8 cellular contexts compared by ENCODE assay signal in the genomic region with DNA sequence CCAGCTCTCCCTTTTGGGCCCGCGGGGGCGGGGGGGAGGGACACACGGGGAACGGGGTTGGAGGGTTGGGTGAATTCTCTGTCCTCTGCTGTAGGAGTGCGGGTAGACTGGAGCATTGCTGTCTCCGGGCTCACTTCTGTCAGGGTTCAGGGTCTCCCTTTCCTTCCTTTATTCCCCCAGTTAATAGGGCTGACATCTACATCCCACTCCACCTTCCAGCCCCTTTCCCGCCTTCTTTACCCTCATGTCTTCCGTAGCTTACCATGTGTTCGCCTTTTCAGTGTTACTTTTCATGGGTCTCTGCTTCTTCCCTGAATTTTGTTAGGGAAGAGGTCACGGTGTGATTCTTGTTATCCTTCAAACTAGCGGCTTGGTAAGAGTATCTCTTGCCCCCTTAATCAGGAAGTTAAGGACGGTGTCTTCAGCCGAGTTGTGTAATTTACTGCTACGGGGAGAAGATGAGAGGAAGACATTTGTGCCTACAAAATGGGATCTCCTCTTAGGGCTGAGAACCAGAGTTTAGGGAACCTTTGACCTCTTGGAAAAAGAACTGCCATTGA. TPM values are rescaled to one million over a fixed set of nuclear protein-coding genes. Genes with fewer than 3 reads are reported as not detected.
DNase-seq lines count a peak whose midpoint lies in the region; ATAC-seq lines count a peak whose summit lies in the region.

No MANE protein-coding gene starts in this region.

- intact Hi-C loops in Right ventricle myocardium inferior (cut with DNase I) (loop anchor here (1.0 to 10.0 kb wide), 3 partner anchors 28 to 106 kb away; no protein-coding TSS in a partner anchor), left cardiac atrium (cut with DNase I) (loop anchor here in 1 of 2 donors (10.0 kb wide), 1 partner anchor 106 kb away; no protein-coding TSS in a partner anchor)

- H3K36me3 Mint-ChIP-seq in activated naive CD8-positive, alpha-beta T cell treated with anti-CD3 and anti-CD28 coated beads, Interleukin-2, amount 10 ng/mL, durations not matched to agents 7 days and 5 days = peaks cover 16% of the 10 kb centered on the region
- H3K36me3 Mint-ChIP-seq in immature natural killer cell = no peaks in the 10 kb centered on the region

- peaks cover 2% of the 10 kb centered on the region for H3K9me3 Mint-ChIP-seq in activated naive CD8-positive, alpha-beta T cell treated with anti-CD3 and anti-CD28 coated beads, Interleukin-2, amount 10 ng/mL, durations not matched to agents 7 days and 5 days
- no peaks in the 10 kb centered on the region for H3K9me3 Mint-ChIP-seq in immature natural killer cell

- DNase-seq in Right ventricle myocardium inferior (ENCODE audit: missing footprints) = peak; percentile 77
- DNase-seq in left cardiac atrium = no peak
- no peak for DNase-seq in Jurkat, Clone E6-1 (ENCODE audit: low read depth, low spot score)
- DNase-seq in activated naive CD8-positive, alpha-beta T cell treated with anti-CD3 and anti-CD28 coated beads, Interleukin-2, amount 10 ng/mL, durations not matched to agents 7 days and 5 days = no peak
- DNase-seq in immature natural killer cell = peak in 1 of 3 donors; percentile 12
- DNase-seq in stimulated activated naive CD4-positive, alpha-beta T cell treated with Interleukin-2 at 50 U/mL for 16 hours (lab: John Stamatoyannopoulos, UW) = peak; percentile 49
- DNase-seq in iPS-NIHi11 (ENCODE audit: low spot score) = no peak

- peak overlapping the region; percentile 91 for H3K27ac Mint-ChIP-seq in activated naive CD8-positive, alpha-beta T cell treated with anti-CD3 and anti-CD28 coated beads, Interleukin-2, amount 10 ng/mL, durations not matched to agents 7 days and 5 days
- peak overlapping the region; percentile 83 to 99 (median 96) for H3K27ac Mint-ChIP-seq in immature natural killer cell

- no peaks in the 10 kb centered on the region for H3K27me3 Mint-ChIP-seq in activated naive CD8-positive, alpha-beta T cell treated with anti-CD3 and anti-CD28 coated beads, Interleukin-2, amount 10 ng/mL, durations not matched to agents 7 days and 5 days
- H3K27me3 Mint-ChIP-seq in immature natural killer cell (ENCODE audit: low read depth in 3 of 3) = peaks cover 0 to 3% (median 0%) of the 10 kb centered on the region in 3 donors

- H3K4me3 Mint-ChIP-seq in activated naive CD8-positive, alpha-beta T cell treated with anti-CD3 and anti-CD28 coated beads, Interleukin-2, amount 10 ng/mL, durations not matched to agents 7 days and 5 days = peak overlapping the region; percentile 99
- peak overlapping the region; percentile 92 to 97 (median 96) for H3K4me3 Mint-ChIP-seq in immature natural killer cell

- H3K4me1 Mint-ChIP-seq in activated naive CD8-positive, alpha-beta T cell treated with anti-CD3 and anti-CD28 coated beads, Interleukin-2, amount 10 ng/mL, durations not matched to agents 7 days and 5 days = peaks cover 57% of the 10 kb centered on the region
- peaks cover 79 to 87% of the 10 kb centered on the region in 2 donors for H3K4me1 Mint-ChIP-seq in immature natural killer cell

- peak overlapping the region; percentile 86 for H3K4me3 ChIP-seq in Jurkat, Clone E6-1 (ENCODE audit: low read length)

- POLR2A ChIA-PET in activated naive CD8-positive, alpha-beta T cell treated with anti-CD3 and anti-CD28 coated beads, Interleukin-2, amount 10 ng/mL, durations not matched to agents 7 days and 5 days (lab: Charles Lee) = interaction anchor here (1.0 to 6.7 kb wide), 10 partner anchors 8 to 115 kb away, joined by 3 to 98 read pairs (median 6); no protein-coding TSS in a partner anchor

- ATAC-seq in Right ventricle myocardium inferior (no peak), left cardiac atrium (no peak), HG03521 (IDR thresholded peaks at IDR 0.05; ENCODE audit: unreplicated experiment) (no peak)
- peak; percentile 19 for ATAC-seq in activated naive CD8-positive, alpha-beta T cell treated with anti-CD3 and anti-CD28 coated beads, Interleukin-2, amount 10 ng/mL, durations not matched to agents 7 days and 5 days (ENCODE audit: low read depth)

RNA-seq across cellular contexts. Expression of a gene that starts 0.9 kb away (rescaled TPM):
- total RNA-seq in Right ventricle myocardium inferior (107 TPM), left cardiac atrium (100 to 1,000 TPM in 1 of 2 donors, 10 to 100 TPM in 1; 84.2 to 103 TPM)
- polyA plus RNA-seq in Jurkat, Clone E6-1 (2012; ENCODE audit: insufficient read depth, insufficient read length) = 54.3 TPM
- 100 to 1,000 TPM; 134 to 139 TPM for total RNA-seq in activated naive CD8-positive, alpha-beta T cell treated with anti-CD3 and anti-CD28 coated beads, Interleukin-2, amount 10 ng/mL, durations not matched to agents 7 days and 5 days
- 10 to 100 TPM; 45.6 to 67.3 (median 61.1) TPM for polyA plus RNA-seq in immature natural killer cell

Comparison
In these comparisons a context has a peak if more than half of its experiments do, and no peak if none do; other contexts are left out.
1. DNase-seq: peak in Right ventricle myocardium inferior (single experiment) and stimulated activated naive CD4-positive, alpha-beta T cell treated with Interleukin-2 at 50 U/mL for 16 hours (single experiment); none in left cardiac atrium (single experiment), Jurkat, Clone E6-1 (single experiment), activated naive CD8-positive, alpha-beta T cell treated with anti-CD3 and anti-CD28 coated beads, Interleukin-2, amount 10 ng/mL, durations not matched to agents 7 days and 5 days (single experiment) and iPS-NIHi11 (single experiment).